In the genomic region with DNA sequence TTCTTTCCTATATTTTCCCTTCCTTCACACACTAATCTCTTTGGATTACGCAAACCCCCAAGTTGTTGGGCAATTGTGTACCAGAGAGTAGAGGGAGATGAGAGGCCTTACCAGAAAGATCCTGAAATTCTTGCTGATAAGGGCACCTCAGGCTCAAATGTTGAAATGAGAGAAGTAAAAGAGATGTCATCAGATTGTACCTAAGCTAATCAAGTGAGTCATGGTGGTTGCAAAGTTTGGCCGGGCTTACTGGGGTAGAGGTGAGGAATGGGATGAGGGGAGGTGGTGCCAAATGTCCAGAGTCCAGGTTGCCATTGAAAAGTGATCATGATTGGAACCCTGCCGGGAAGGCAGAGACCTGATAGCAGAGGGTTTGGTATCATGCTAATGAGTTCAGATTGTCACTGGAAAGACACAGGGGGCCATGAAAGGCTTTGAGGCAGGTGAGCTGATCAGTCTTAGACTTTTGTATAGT, we compare ENCODE assay signal across 14 cellular contexts. TPM values are rescaled to one million over a fixed set of nuclear protein-coding genes. Genes with fewer than 3 reads are reported as not detected.
DNase-seq lines count a peak whose midpoint lies in the region; ATAC-seq, FAIRE-seq and TF ChIP-seq lines count a peak whose summit lies in the region.
"Had no signal": no experiment of that assay in that cellular context is flagged by ENCODE, and none has a peak within 500 bp of the region (broad histone marks: within the 10 kb centered on the region; RNA-seq: fewer than 3 reads in every experiment).

No MANE protein-coding gene starts in this region.

- H3K36me3 Mint-ChIP-seq in activated CD4-positive, alpha-beta T cell treated with anti-CD3 and anti-CD28 coated beads, Interleukin-2, amount 10 ng/mL, durations not matched to agents 7 days and 5 days (ENCODE audit: low read depth), result no peaks in the 10 kb centered on the region
- H3K36me3 Mint-ChIP-seq: naive thymus-derived CD8-positive, alpha-beta T cell had no signal

- 31% methylated on average over 3 of the region's 3 CpGs for WGBS in A549 (ENCODE audit: missing lambda C conversion rate)
- WGBS in lung, 2 donors, result 65% methylated on average over 3 of the region's 3 CpGs

- H3K4me1 ChIP-seq in A549, result peaks cover 56% of the 10 kb centered on the region
- peaks cover 2 to 10% of the 10 kb centered on the region in 2 donors for H3K4me1 ChIP-seq in lung (ENCODE audit: control insufficient read depth in 2 of 2, insufficient read depth in 2 of 2, low read length in 2 of 2)

- TF ChIP-seq CTCF in A549 (IDR thresholded peaks at IDR 0.05), result no peak
- no peak for TF ChIP-seq CTCF in cardiac fibroblast (IDR thresholded peaks at IDR 0.05; ENCODE audit: low read depth, low read length)
- TF ChIP-seq CTCF in lung (IDR thresholded peaks at IDR 0.05; ENCODE audit: control extremely low read depth, extremely low read depth), result no peak

- H3K27ac ChIP-seq in A549, result peak overlapping the region; percentile 72 to 84
- H3K27ac ChIP-seq in lung (ENCODE audit: low read depth in 1 of 2, low read length in 1 of 2), result peak overlapping the region; percentile 67 to 75

- no peak for TF ChIP-seq POLR2A in A549 (IDR thresholded peaks at IDR 0.05; ENCODE audit: low read length)

- POLR2A ChIA-PET in A549 (lab: Yijun Ruan, JAX), result interaction anchor here (2.2 kb wide), 1 partner anchor 21 kb away, joined by 7 read pairs; no protein-coding TSS in a partner anchor
- POLR2A ChIA-PET in activated CD4-positive, alpha-beta T cell treated with anti-CD3 and anti-CD28 coated beads, Interleukin-2, amount 10 ng/mL, durations not matched to agents 7 days and 5 days (lab: Charles Lee), result no interaction called here

- H3K9me3 Mint-ChIP-seq in activated CD4-positive, alpha-beta T cell treated with anti-CD3 and anti-CD28 coated beads, Interleukin-2, amount 10 ng/mL, durations not matched to agents 7 days and 5 days, result no peaks in the 10 kb centered on the region
- H3K9me3 Mint-ChIP-seq: activated CD8-positive, alpha-beta T cell treated with anti-CD3 and anti-CD28 coated beads for 36 hours; naive thymus-derived CD8-positive, alpha-beta T cell had no signal

- no peak overlapping the region for H3K27ac Mint-ChIP-seq in activated CD4-positive, alpha-beta T cell treated with anti-CD3 and anti-CD28 coated beads, Interleukin-2, amount 10 ng/mL, durations not matched to agents 7 days and 5 days
- H3K27ac Mint-ChIP-seq: activated CD8-positive, alpha-beta T cell treated with anti-CD3 and anti-CD28 coated beads for 36 hours had no signal

- no peaks in the 10 kb centered on the region for H3K27me3 Mint-ChIP-seq in activated CD4-positive, alpha-beta T cell treated with anti-CD3 and anti-CD28 coated beads, Interleukin-2, amount 10 ng/mL, durations not matched to agents 7 days and 5 days
- H3K27me3 Mint-ChIP-seq: activated CD8-positive, alpha-beta T cell treated with anti-CD3 and anti-CD28 coated beads for 36 hours had no signal

- peak overlapping the region; percentile 68 for H3K4me2 ChIP-seq in A549

- H3K36me3 ChIP-seq in MG63 (no peaks in the 10 kb centered on the region), lung (ENCODE audit: control insufficient read depth in 2 of 2, insufficient read depth in 2 of 2, low read length in 2 of 2) (no peaks in the 10 kb centered on the region)

- no peaks in the 10 kb centered on the region for H3K4me1 Mint-ChIP-seq in activated CD4-positive, alpha-beta T cell treated with anti-CD3 and anti-CD28 coated beads, Interleukin-2, amount 10 ng/mL, durations not matched to agents 7 days and 5 days

- DNase-seq in A549 (ENCODE audit: low read depth in 1 of 2, low spot score in 1 of 2) (peak in 1 of 2 experiments; percentile 72), MG63 (peak; percentile 59), cardiac fibroblast (ENCODE audit: low read depth in 2 of 2) (peak; percentile 66 to 90), lung (ENCODE audit: low spot score) (peak; percentile 80), retina (no peak)
- DNase-seq in activated CD4-positive, alpha-beta T cell treated with anti-CD3 and anti-CD28 coated beads, Interleukin-2, amount 50 U/mL, for 48 hours, result no peak
- no peak for DNase-seq in activated CD4-positive, alpha-beta T cell treated with anti-CD3 and anti-CD28 coated beads, Interleukin-2, amount 10 ng/mL, durations not matched to agents 7 days and 5 days
- DNase-seq: activated CD8-positive, alpha-beta T cell treated with anti-CD3 and anti-CD28 coated beads for 36 hours; glutamatergic neuron; naive thymus-derived CD8-positive, alpha-beta T cell; NCI-H1417 treated with DMSO at 0.1 percent for 48 hours; RPMI8226 had no signal

- ATAC-seq in A549, result peak; percentile 71 to 85
- ATAC-seq in lung (ENCODE audit: insufficient read depth, low FRiP score), result peak; percentile 58
- ATAC-seq in GM21723 (IDR thresholded peaks at IDR 0.05; ENCODE audit: unreplicated experiment), result no peak
- ATAC-seq: activated CD8-positive, alpha-beta T cell treated with anti-CD3 and anti-CD28 coated beads for 36 hours; naive thymus-derived CD8-positive, alpha-beta T cell had no signal

- H3K27me3 ChIP-seq in MG63 (no peaks in the 10 kb centered on the region), lung (ENCODE audit: control insufficient read depth, insufficient read depth) (no peaks in the 10 kb centered on the region)

- FAIRE-seq in A549 (lab: Jason Lieb, UNC), result no peak

- peak; percentile 68 to 85; a peak in 3 of 5 replicates for TF ChIP-seq EP300 in A549 (IDR thresholded peaks at IDR 0.05)

- no peaks in the 10 kb centered on the region for H3K9me3 ChIP-seq in A549
- H3K9me3 ChIP-seq in MG63, result no peaks in the 10 kb centered on the region
- H3K9me3 ChIP-seq in lung (ENCODE audit: control insufficient read depth in 2 of 2, insufficient read depth in 1 of 2, low read length in 1 of 2), result no peaks in the 10 kb centered on the region

- peak in 1 of 2 experiments; percentile 52; a peak in 2 of 5 replicates for TF ChIP-seq RAD21 in A549 (conservative IDR thresholded peaks at IDR 0.05 in 1 of 2, IDR thresholded peaks at IDR 0.05 in 1 of 2)

- no peak overlapping the region for H3K4me3 Mint-ChIP-seq in activated CD4-positive, alpha-beta T cell treated with anti-CD3 and anti-CD28 coated beads, Interleukin-2, amount 10 ng/mL, durations not matched to agents 7 days and 5 days
- H3K4me3 Mint-ChIP-seq: activated CD8-positive, alpha-beta T cell treated with anti-CD3 and anti-CD28 coated beads for 36 hours; naive thymus-derived CD8-positive, alpha-beta T cell had no signal

- peak overlapping the region; percentile 14; the same call in 1 of the 3 replicates for H3K4me3 ChIP-seq in A549
- no peak overlapping the region for H3K4me3 ChIP-seq in MG63
- H3K4me3 ChIP-seq in cardiac fibroblast (replicated peaks in 1 of 2; ENCODE audit: low read depth in 2 of 2, low read length in 2 of 2), result no peak overlapping the region
- no peak overlapping the region for H3K4me3 ChIP-seq in lung

- CTCF ChIA-PET in A549 (lab: Yijun Ruan, JAX), result interaction anchor here (1.1 to 3.1 kb wide), 4 partner anchors 10 to 89 kb away, joined by 3 to 21 read pairs (median 5); no protein-coding TSS in a partner anchor
- CTCF ChIA-PET in activated CD4-positive, alpha-beta T cell treated with anti-CD3 and anti-CD28 coated beads, Interleukin-2, amount 10 ng/mL, durations not matched to agents 7 days and 5 days (lab: Charles Lee), result no interaction called here

TF ChIP-seq in A549, 52 proteins besides CTCF, POLR2A, EP300 and RAD21 (continues in another document):
- no peak for TF ChIP-seq CHD4 (IDR thresholded peaks at IDR 0.05; ENCODE audit: borderline replicate concordance)
- peak; percentile 80 for TF ChIP-seq FOSL2 (IDR thresholded peaks at IDR 0.05)
- peak; percentile 65 for TF ChIP-seq FOSL2 (CRISPR knock-in tag; IDR thresholded peaks at IDR 0.05)
- TF ChIP-seq SMC3 (IDR thresholded peaks at IDR 0.05), result peak; percentile 46; the same call in 1 of the 3 replicates
- TF ChIP-seq, protein P1, sequence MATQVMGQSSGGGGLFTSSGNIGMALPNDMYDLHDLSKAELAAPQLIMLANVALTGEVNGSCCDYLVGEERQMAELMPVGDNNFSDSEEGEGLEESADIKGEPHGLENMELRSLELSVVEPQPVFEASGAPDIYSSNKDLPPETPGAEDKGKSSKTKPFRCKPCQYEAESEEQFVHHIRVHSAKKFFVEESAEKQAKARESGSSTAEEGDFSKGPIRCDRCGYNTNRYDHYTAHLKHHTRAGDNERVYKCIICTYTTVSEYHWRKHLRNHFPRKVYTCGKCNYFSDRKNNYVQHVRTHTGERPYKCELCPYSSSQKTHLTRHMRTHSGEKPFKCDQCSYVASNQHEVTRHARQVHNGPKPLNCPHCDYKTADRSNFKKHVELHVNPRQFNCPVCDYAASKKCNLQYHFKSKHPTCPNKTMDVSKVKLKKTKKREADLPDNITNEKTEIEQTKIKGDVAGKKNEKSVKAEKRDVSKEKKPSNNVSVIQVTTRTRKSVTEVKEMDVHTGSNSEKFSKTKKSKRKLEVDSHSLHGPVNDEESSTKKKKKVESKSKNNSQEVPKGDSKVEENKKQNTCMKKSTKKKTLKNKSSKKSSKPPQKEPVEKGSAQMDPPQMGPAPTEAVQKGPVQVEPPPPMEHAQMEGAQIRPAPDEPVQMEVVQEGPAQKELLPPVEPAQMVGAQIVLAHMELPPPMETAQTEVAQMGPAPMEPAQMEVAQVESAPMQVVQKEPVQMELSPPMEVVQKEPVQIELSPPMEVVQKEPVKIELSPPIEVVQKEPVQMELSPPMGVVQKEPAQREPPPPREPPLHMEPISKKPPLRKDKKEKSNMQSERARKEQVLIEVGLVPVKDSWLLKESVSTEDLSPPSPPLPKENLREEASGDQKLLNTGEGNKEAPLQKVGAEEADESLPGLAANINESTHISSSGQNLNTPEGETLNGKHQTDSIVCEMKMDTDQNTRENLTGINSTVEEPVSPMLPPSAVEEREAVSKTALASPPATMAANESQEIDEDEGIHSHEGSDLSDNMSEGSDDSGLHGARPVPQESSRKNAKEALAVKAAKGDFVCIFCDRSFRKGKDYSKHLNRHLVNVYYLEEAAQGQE (IDR thresholded peaks at IDR 0.05), result no peak
- TF ChIP-seq RNF2 (IDR thresholded peaks at IDR 0.05; ENCODE audit: borderline replicate concordance, low read depth), result no peak
- peak; percentile 71 to 87; a peak in 4 of 5 replicates for TF ChIP-seq JUN (IDR thresholded peaks at IDR 0.05)
- TF ChIP-seq MAFK (IDR thresholded peaks at IDR 0.05; ENCODE audit: partially characterized antibody), result peak; percentile 40
- peak; percentile 97 to 99 for TF ChIP-seq CEBPB (IDR thresholded peaks at IDR 0.05)
- no peak for TF ChIP-seq HEYL (CRISPR knock-in tag; IDR thresholded peaks at IDR 0.05)
- no peak for TF ChIP-seq FOSB (CRISPR knock-in tag; IDR thresholded peaks at IDR 0.05)

RNA-seq across cellular contexts. Expression of a gene that starts 43.1 kb away (rescaled TPM):
- not detected in 2 replicates for polyA plus RNA-seq in A549 (2011; rRNA removed)
- not detected in 2 replicates for polyA plus RNA-seq in A549 (2012; cell fraction: cytosol; rRNA removed)
- polyA plus RNA-seq in A549 (2012; cell fraction: nucleus; rRNA removed), result not detected in 2 replicates
- not detected in 3 replicates for polyA plus RNA-seq in A549 (2017; fragmentation: RNase III; extraction: RNeasy Plus Mini Kit Qiagen cat#74134 plus additional on column Dnase treatment)
- polyA minus RNA-seq in A549 (2011; rRNA and poly(A)+ RNA removed), result not detected in 2 replicates
- not detected in 2 replicates for total RNA-seq in MG63 (2014; rRNA removed; shearing (Covaris generic); ENCODE audit: low replicate concordance)
- total RNA-seq in lung, result not detected
- not detected for polyA plus RNA-seq in lung
- total RNA-seq in activated CD4-positive, alpha-beta T cell treated with anti-CD3 and anti-CD28 coated beads, Interleukin-2, amount 10 ng/mL, durations not matched to agents 7 days and 5 days, result not detected
- total RNA-seq: activated CD8-positive, alpha-beta T cell treated with anti-CD3 and anti-CD28 coated beads for 36 hours; naive thymus-derived CD8-positive, alpha-beta T cell had no signal
- polyA plus RNA-seq: BJ; naive thymus-derived CD8-positive, alpha-beta T cell had no signal

Comparison
In these comparisons a context has a peak if more than half of its experiments do, and no peak if none do; other contexts are left out.
1. DNase-seq: peak in MG63 (single experiment), cardiac fibroblast (2 of 2) and lung (single experiment); none in activated CD4-positive, alpha-beta T cell treated with anti-CD3 and anti-CD28 coated beads, Interleukin-2, amount 50 U/mL, for 48 hours (0 of 2), activated CD4-positive, alpha-beta T cell treated with anti-CD3 and anti-CD28 coated beads, Interleukin-2, amount 10 ng/mL, durations not matched to agents 7 days and 5 days (single experiment) and retina (single experiment).